18 cellular contexts compared by ENCODE assay signal in the genomic region with DNA sequence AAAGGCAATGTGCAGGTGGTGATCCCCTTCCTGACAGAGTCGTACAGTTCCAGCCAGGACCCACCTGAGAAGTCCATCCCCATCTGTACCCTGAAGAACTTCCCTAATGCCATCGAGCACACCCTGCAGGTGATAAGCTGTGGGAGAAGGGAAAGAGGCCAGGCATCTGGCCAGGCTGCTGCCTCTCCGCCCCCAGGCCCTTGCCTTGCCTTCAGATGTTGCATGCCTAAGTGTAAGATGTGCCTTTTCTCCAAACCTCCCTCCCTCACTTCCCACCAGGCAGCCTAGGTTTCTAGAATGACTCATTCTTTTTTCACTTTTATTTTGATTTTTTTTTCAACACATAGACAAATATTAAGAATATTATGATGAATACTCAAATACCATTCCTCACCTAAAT. TPM values are rescaled to one million over a fixed set of nuclear protein-coding genes. Genes with fewer than 3 reads are reported as not detected.
A peak's percentile ranks its signal among the peaks of the same experiment; 100 is the strongest.
DNase-seq lines count a peak whose midpoint lies in the region; TF ChIP-seq lines count a peak whose summit lies in the region.
"Had no signal": no experiment of that assay in that cellular context is flagged by ENCODE, and none has a peak within 500 bp of the region (broad histone marks: within the 10 kb centered on the region; RNA-seq: fewer than 3 reads in every experiment).

No MANE protein-coding gene starts in this region.

- H2AFZ ChIP-seq in mammary epithelial cell (ENCODE audit: low read depth, low read length), result no peak overlapping the region

- intact Hi-C loops in activated CD4-positive, alpha-beta memory T cell treated with anti-CD3 and anti-CD28 coated beads for 36 hours (cut with micrococcal nuclease), result no loop called here
- intact Hi-C loops in mammary epithelial cell (cut with micrococcal nuclease) (no loop called here), CD14-positive monocyte (cut with micrococcal nuclease) (no loop called here), lower leg skin (cut with DNase I; ENCODE audit: low total_unique reads) (no loop called here)

- H3K27ac ChIP-seq in HEK293 (ENCODE audit: extremely low read depth, low read depth, low read length), result no peak overlapping the region
- H3K27ac ChIP-seq in mammary epithelial cell (ENCODE audit: insufficient read depth, low read depth, low read length), result no peak overlapping the region
- H3K27ac ChIP-seq: transverse colon had no signal

- H3K27me3 Mint-ChIP-seq in activated CD4-positive, alpha-beta memory T cell treated with anti-CD3 and anti-CD28 coated beads for 36 hours, result no peaks in the 10 kb centered on the region
- H3K27me3 Mint-ChIP-seq in activated CD4-positive, alpha-beta memory T cell treated with anti-CD3 and anti-CD28 coated beads, Interleukin-2, amount 10 ng/mL, durations not matched to agents 7 days and 5 days, result no peaks in the 10 kb centered on the region
- H3K27me3 Mint-ChIP-seq in osteocyte (ENCODE audit: unreplicated experiment), result no peaks in the 10 kb centered on the region
- H3K27me3 Mint-ChIP-seq in CD14-positive monocyte (ENCODE audit: low read depth in 3 of 3), result peaks cover 0 to 20% (median 0%) of the 10 kb centered on the region in 3 donors
- no peaks in the 10 kb centered on the region for H3K27me3 Mint-ChIP-seq in mesothelial cell of epicardium (ENCODE audit: low read depth)
- H3K27me3 Mint-ChIP-seq: activated CD8-positive, alpha-beta T cell treated with anti-CD3 and anti-CD28 coated beads for 36 hours had no signal

- BruUV-seq in mammary epithelial cell (replicated peaks; lab: Mats Ljungman, UMichigan), result no TSS peak

- H3K4me2 ChIP-seq in mammary epithelial cell (ENCODE audit: insufficient read depth, low read depth, low read length), result no peak overlapping the region

- H3K36me3 Mint-ChIP-seq in activated CD4-positive, alpha-beta memory T cell treated with anti-CD3 and anti-CD28 coated beads for 36 hours, result peaks cover 42% of the 10 kb centered on the region
- peaks cover 60% of the 10 kb centered on the region for H3K36me3 Mint-ChIP-seq in activated CD4-positive, alpha-beta memory T cell treated with anti-CD3 and anti-CD28 coated beads, Interleukin-2, amount 10 ng/mL, durations not matched to agents 7 days and 5 days (ENCODE audit: low read depth)
- H3K36me3 Mint-ChIP-seq in osteocyte (ENCODE audit: unreplicated experiment), result peaks cover 68% of the 10 kb centered on the region
- H3K36me3 Mint-ChIP-seq in CD14-positive monocyte, result peaks cover 84 to 99% of the 10 kb centered on the region in 2 donors
- peaks cover 63% of the 10 kb centered on the region for H3K36me3 Mint-ChIP-seq in mesothelial cell of epicardium

- CTCF ChIA-PET in activated CD4-positive, alpha-beta memory T cell treated with anti-CD3 and anti-CD28 coated beads for 36 hours (lab: Charles Lee), result interaction anchor here (1.7 to 1.8 kb wide), 2 partner anchors 178 to 317 kb away, joined by 4 read pairs; no protein-coding TSS in a partner anchor
- CTCF ChIA-PET in activated CD4-positive, alpha-beta memory T cell treated with anti-CD3 and anti-CD28 coated beads, Interleukin-2, amount 10 ng/mL, durations not matched to agents 7 days and 5 days (lab: Charles Lee), result no interaction called here
- CTCF ChIA-PET in HEK293 (lab: Yijun Ruan, JAX), result interaction anchor here (0.6 to 1.8 kb wide), 3 partner anchors 12 to 317 kb away, joined by 4 to 5 read pairs (median 5); no protein-coding TSS in a partner anchor
- CTCF ChIA-PET in mammary epithelial cell (lab: Charles Lee; ENCODE audit: low non-redundant PET), result no interaction called here

- dilution Hi-C loops in mammary epithelial cell (cut with HindIII; ENCODE audit: low sequenced_read_pairs), result no loop called here

- peak overlapping the region; percentile 51 for H3K27ac Mint-ChIP-seq in activated CD4-positive, alpha-beta memory T cell treated with anti-CD3 and anti-CD28 coated beads for 36 hours
- H3K27ac Mint-ChIP-seq in activated CD4-positive, alpha-beta memory T cell treated with anti-CD3 and anti-CD28 coated beads, Interleukin-2, amount 10 ng/mL, durations not matched to agents 7 days and 5 days, result no peak overlapping the region
- H3K27ac Mint-ChIP-seq in osteocyte (ENCODE audit: unreplicated experiment) (peak overlapping the region; percentile 73), CD14-positive monocyte (no peak overlapping the region), mesothelial cell of epicardium (no peak overlapping the region)

- H3K4me3 ChIP-seq in HEK293 (ENCODE audit: low read depth, low read length) (no peak overlapping the region), mammary epithelial cell (replicated peaks in 1 of 3; ENCODE audit: insufficient read depth in 1 of 3, low read depth in 2 of 3, low read length in 3 of 3) (no peak overlapping the region), lower leg skin (ENCODE audit: low read depth, poor library complexity, severe bottlenecking) (no peak overlapping the region)
- H3K4me3 ChIP-seq: transverse colon had no signal

- no peak for DNase-seq in activated CD4-positive, alpha-beta memory T cell treated with anti-CD3 and anti-CD28 coated beads for 36 hours
- DNase-seq in activated CD4-positive, alpha-beta memory T cell treated with anti-CD3 and anti-CD28 coated beads, Interleukin-2, amount 10 ng/mL, durations not matched to agents 7 days and 5 days, result no peak
- DNase-seq in mammary epithelial cell (peak; percentile 48), osteocyte (ENCODE audit: extremely low spot score, unreplicated experiment) (no peak), CD14-positive monocyte (ENCODE audit: low spot score) (no peak), lower leg skin (ENCODE audit: low spot score in 2 of 2) (no peak), mesothelial cell of epicardium (ENCODE audit: low spot score in 2 of 2, unreplicated experiment in 2 of 2) (no peak)
- DNase-seq: activated CD8-positive, alpha-beta T cell treated with anti-CD3 and anti-CD28 coated beads for 36 hours; activated naive CD4-positive, alpha-beta T cell; activated T-cell treated with anti-CD3 and anti-CD28 coated beads for 4 hours; DND-41; HCEC 1CT; kidney glomerular epithelial cell; NCI-H1105; NCI-H1930; NCI-H69; transverse colon had no signal

- in situ Hi-C loops in mammary epithelial cell (cut with MboI; ENCODE audit: low sequenced_read_pairs in 2 of 2), result loop anchor here in 1 of 2 donors (25.0 kb wide), 1 partner anchor 281 kb away; a partner anchor contains a TSS

- TF ChIP-seq CTCF in HEK293 (tag by site-specific recombination; IDR thresholded peaks at IDR 0.05) (no peak), mammary epithelial cell (conservative IDR thresholded peaks at IDR 0.05 in 1 of 2, IDR thresholded peaks at IDR 0.05 in 1 of 2; ENCODE audit: extremely low read depth in 1 of 2, insufficient read depth in 1 of 2, low read depth in 1 of 2, low read length in 2 of 2) (no peak), osteocyte (IDR thresholded peaks at IDR 0.05) (no peak), CD14-positive monocyte (IDR thresholded peaks at IDR 0.05) (no peak), lower leg skin (IDR thresholded peaks at IDR 0.05) (no peak), mesothelial cell of epicardium (IDR thresholded peaks at IDR 0.05; ENCODE audit: unreplicated experiment) (no peak)

- H3K36me3 ChIP-seq in HEK293 (ENCODE audit: control insufficient read depth in 2 of 2, insufficient read depth in 1 of 2, low read length in 2 of 2) (peaks cover 87 to 100% of the 10 kb centered on the region in 2 experiments), mammary epithelial cell (ENCODE audit: insufficient read depth, low read length) (peaks cover 60% of the 10 kb centered on the region)

- H3K9me3 Mint-ChIP-seq in activated CD4-positive, alpha-beta memory T cell treated with anti-CD3 and anti-CD28 coated beads for 36 hours, result no peaks in the 10 kb centered on the region
- H3K9me3 Mint-ChIP-seq in activated CD4-positive, alpha-beta memory T cell treated with anti-CD3 and anti-CD28 coated beads, Interleukin-2, amount 10 ng/mL, durations not matched to agents 7 days and 5 days, result no peaks in the 10 kb centered on the region
- H3K9me3 Mint-ChIP-seq in osteocyte (ENCODE audit: unreplicated experiment) (no peaks in the 10 kb centered on the region), CD14-positive monocyte (peaks cover 0 to 4% (median 0%) of the 10 kb centered on the region in 7 donors), mesothelial cell of epicardium (no peaks in the 10 kb centered on the region)
- H3K9me3 Mint-ChIP-seq: activated CD8-positive, alpha-beta T cell treated with anti-CD3 and anti-CD28 coated beads for 36 hours had no signal

- H3K79me2 ChIP-seq in mammary epithelial cell (ENCODE audit: insufficient read depth, low read length), result peaks cover 53% of the 10 kb centered on the region

- H3K4me1 ChIP-seq in HEK293 (ENCODE audit: control insufficient read depth, insufficient read depth, low read length) (no peaks in the 10 kb centered on the region), mammary epithelial cell (ENCODE audit: insufficient read depth, low read length) (no peaks in the 10 kb centered on the region)
- H3K4me1 ChIP-seq: transverse colon had no signal

- H3K9me3 ChIP-seq in HEK293 (ENCODE audit: control insufficient read depth, insufficient read depth, low read depth, low read length) (no peaks in the 10 kb centered on the region), mammary epithelial cell (replicated peaks; ENCODE audit: insufficient read depth, low read length) (no peaks in the 10 kb centered on the region)
- H3K9me3 ChIP-seq: transverse colon had no signal

- H4K20me1 ChIP-seq in mammary epithelial cell (ENCODE audit: insufficient read depth, low read length), result peaks cover 5% of the 10 kb centered on the region

- H3K4me1 Mint-ChIP-seq in activated CD4-positive, alpha-beta memory T cell treated with anti-CD3 and anti-CD28 coated beads for 36 hours (ENCODE audit: low read depth), result peaks cover 10% of the 10 kb centered on the region
- no peaks in the 10 kb centered on the region for H3K4me1 Mint-ChIP-seq in activated CD4-positive, alpha-beta memory T cell treated with anti-CD3 and anti-CD28 coated beads, Interleukin-2, amount 10 ng/mL, durations not matched to agents 7 days and 5 days
- H3K4me1 Mint-ChIP-seq in osteocyte (ENCODE audit: unreplicated experiment) (peaks cover 6% of the 10 kb centered on the region), CD14-positive monocyte (no peaks in the 10 kb centered on the region), mesothelial cell of epicardium (no peaks in the 10 kb centered on the region)

- no peak overlapping the region for H3K9ac ChIP-seq in mammary epithelial cell (ENCODE audit: insufficient read depth, low read length)

- 68% methylated on average over 3 of the region's 3 CpGs for WGBS in mammary epithelial cell (ENCODE audit: low coverage, missing lambda C conversion rate)
- 60 to 79% methylated on average over 3 of the region's 3 CpGs for WGBS in lower leg skin, 2 donors

- no peak for TF ChIP-seq POLR2A in lower leg skin (IDR thresholded peaks at IDR 0.05)

- POLR2A ChIA-PET in activated CD4-positive, alpha-beta memory T cell treated with anti-CD3 and anti-CD28 coated beads for 36 hours (lab: Charles Lee), result no interaction called here
- POLR2A ChIA-PET in activated CD4-positive, alpha-beta memory T cell treated with anti-CD3 and anti-CD28 coated beads, Interleukin-2, amount 10 ng/mL, durations not matched to agents 7 days and 5 days (lab: Charles Lee), result interaction anchor here (1.0 kb wide), 1 partner anchor 16 kb away, joined by 3 read pairs; no protein-coding TSS in a partner anchor
- POLR2A ChIA-PET in HEK293 (lab: Yijun Ruan, JAX), result interaction anchor here (1.1 to 2.6 kb wide), 2 partner anchors 11 to 15 kb away, joined by 3 to 13 read pairs; no protein-coding TSS in a partner anchor

- H3K4me3 Mint-ChIP-seq in activated CD4-positive, alpha-beta memory T cell treated with anti-CD3 and anti-CD28 coated beads for 36 hours, result no peak overlapping the region
- no peak overlapping the region for H3K4me3 Mint-ChIP-seq in activated CD4-positive, alpha-beta memory T cell treated with anti-CD3 and anti-CD28 coated beads, Interleukin-2, amount 10 ng/mL, durations not matched to agents 7 days and 5 days
- H3K4me3 Mint-ChIP-seq in osteocyte (ENCODE audit: unreplicated experiment) (no peak overlapping the region), CD14-positive monocyte (no peak overlapping the region), mesothelial cell of epicardium (no peak overlapping the region)
- H3K4me3 Mint-ChIP-seq: activated CD8-positive, alpha-beta T cell treated with anti-CD3 and anti-CD28 coated beads for 36 hours had no signal

- no peaks in the 10 kb centered on the region for H3K27me3 ChIP-seq in mammary epithelial cell (ENCODE audit: insufficient read depth, low read length)
- H3K27me3 ChIP-seq: transverse colon had no signal

RNA-seq across cellular contexts. Expression of a gene that starts 12.2 kb away (rescaled TPM):
- 10 to 100 TPM; 64.3 to 68.8 TPM for total RNA-seq in activated CD4-positive, alpha-beta memory T cell treated with anti-CD3 and anti-CD28 coated beads for 36 hours
- 10 to 100 TPM; 59.6 to 60.0 TPM for total RNA-seq in activated CD4-positive, alpha-beta memory T cell treated with anti-CD3 and anti-CD28 coated beads, Interleukin-2, amount 10 ng/mL, durations not matched to agents 7 days and 5 days
- total RNA-seq in mammary epithelial cell, result 100 to 1,000 TPM; 110 to 163 TPM
- polyA plus RNA-seq in mammary epithelial cell, result 176 TPM
- 203 TPM for polyA minus RNA-seq in mammary epithelial cell
- total RNA-seq in osteocyte, result 174 and 177 TPM in 2 replicates
- polyA plus RNA-seq in CD14-positive monocyte, result 10 to 100 TPM in 1 of 2 donors, 1 to 10 TPM in 1; 7.3 to 14.1 TPM
- 10 to 100 TPM; 57.7 to 98.0 (median 73.5) TPM for total RNA-seq in lower leg skin
- 216 to 226 TPM (median 221 TPM) in 3 replicates for total RNA-seq in mesothelial cell of epicardium

RNA-seq across cellular contexts. Expression of a gene that starts 12.7 kb away (rescaled TPM):
- total RNA-seq in activated CD4-positive, alpha-beta memory T cell treated with anti-CD3 and anti-CD28 coated beads for 36 hours, result 100 to 1,000 TPM; 266 to 278 TPM
- total RNA-seq in activated CD4-positive, alpha-beta memory T cell treated with anti-CD3 and anti-CD28 coated beads, Interleukin-2, amount 10 ng/mL, durations not matched to agents 7 days and 5 days, result 100 to 1,000 TPM; 180 to 187 TPM
- total RNA-seq in mammary epithelial cell (100 to 1,000 TPM; 231 to 360 TPM), osteocyte (347 and 350 TPM in 2 replicates), lower leg skin (100 to 1,000 TPM; 112 to 159 (median 121) TPM), mesothelial cell of epicardium (349 to 350 TPM (median 350 TPM) in 3 replicates)
- polyA plus RNA-seq in mammary epithelial cell (359 TPM), CD14-positive monocyte (100 to 1,000 TPM; 125 to 150 TPM)
- 578 TPM for polyA minus RNA-seq in mammary epithelial cell

RNA-seq across cellular contexts. Expression of a gene that starts 26.5 kb away (rescaled TPM):
- total RNA-seq in activated CD4-positive, alpha-beta memory T cell treated with anti-CD3 and anti-CD28 coated beads for 36 hours, result 10 to 100 TPM; 25.7 to 27.7 TPM
- 10 to 100 TPM; 27.6 to 29.4 TPM for total RNA-seq in activated CD4-positive, alpha-beta memory T cell treated with anti-CD3 and anti-CD28 coated beads, Interleukin-2, amount 10 ng/mL, durations not matched to agents 7 days and 5 days
- total RNA-seq in mammary epithelial cell (10 to 100 TPM; 23.7 to 27.3 TPM), osteocyte (194 and 203 TPM in 2 replicates), lower leg skin (10 to 100 TPM; 12.8 to 24.9 (median 18.7) TPM), mesothelial cell of epicardium (315 to 337 TPM (median 315 TPM) in 3 replicates)
- polyA plus RNA-seq in mammary epithelial cell (14.2 TPM), CD14-positive monocyte (1 to 10 TPM; 6.7 to 8.8 TPM)
- polyA minus RNA-seq in mammary epithelial cell, result 71.7 TPM

Comparison
In these comparisons a context has a peak if more than half of its experiments do, and no peak if none do; other contexts are left out.
1. H3K27ac Mint-ChIP-seq: peak in activated CD4-positive, alpha-beta memory T cell treated with anti-CD3 and anti-CD28 coated beads for 36 hours (single experiment) and osteocyte (single experiment); none in activated CD4-positive, alpha-beta memory T cell treated with anti-CD3 and anti-CD28 coated beads, Interleukin-2, amount 10 ng/mL, durations not matched to agents 7 days and 5 days (single experiment), CD14-positive monocyte (0 of 7) and mesothelial cell of epicardium (single experiment).
2. CTCF ChIA-PET loops: an anchor here in activated CD4-positive, alpha-beta memory T cell treated with anti-CD3 and anti-CD28 coated beads for 36 hours (1.7 to 1.8 kb wide) and HEK293 (0.6 to 1.8 kb wide); none called in activated CD4-positive, alpha-beta memory T cell treated with anti-CD3 and anti-CD28 coated beads, Interleukin-2, amount 10 ng/mL, durations not matched to agents 7 days and 5 days and mammary epithelial cell.